8 cellular contexts compared by ENCODE assay signal in genomic region chr2:173076557-173077345, GRCh38. TPM values are rescaled to one million over a fixed set of nuclear protein-coding genes. Genes with fewer than 3 reads are reported as not detected.
DNase-seq lines count a peak whose midpoint lies in the region; ATAC-seq, FAIRE-seq and TF ChIP-seq lines count a peak whose summit lies in the region.

No MANE protein-coding gene starts in this region.

- WGBS in A549 (ENCODE audit: missing lambda C conversion rate), result 2% methylated on average over 27 of the region's 27 CpGs

- peak overlapping the region; percentile 86 for H3K9ac ChIP-seq in rectal smooth muscle tissue (ENCODE audit: low read length)

- DNase-seq in A549 (ENCODE audit: low read depth in 1 of 2, low spot score in 1 of 2), result peak in 1 of 2 experiments; percentile 37
- peak; percentile 7 for DNase-seq in GM12892 (ENCODE audit: insufficient read length)
- DNase-seq in NCI-H524 (lab: John Stamatoyannopoulos, UW), result peak; percentile 16 to 25
- peak; percentile 38 for DNase-seq in activated naive CD8-positive, alpha-beta T cell treated with anti-CD3 and anti-CD28 coated beads for 36 hours
- DNase-seq in left ventricle myocardium superior, result peak; percentile 70
- DNase-seq in LoVo (ENCODE audit: low spot score), result no peak

- no peak for FAIRE-seq in A549 (lab: Jason Lieb, UNC)
- peak; percentile 91 for FAIRE-seq in GM12892 (lab: Jason Lieb, UNC)

- H3K27me3 Mint-ChIP-seq in activated naive CD8-positive, alpha-beta T cell treated with anti-CD3 and anti-CD28 coated beads for 36 hours, result peaks cover 72% of the 10 kb centered on the region

- CTCF ChIA-PET in A549 (lab: Yijun Ruan, JAX), result interaction anchor here (1.1 to 2.8 kb wide), 5 partner anchors 15 to 133 kb away, joined by 3 to 18 read pairs (median 4); no protein-coding TSS in a partner anchor

- no peaks in the 10 kb centered on the region for H3K36me3 ChIP-seq in rectal smooth muscle tissue (ENCODE audit: control insufficient read depth, insufficient read depth, low read length)

- H3K9me3 Mint-ChIP-seq in activated naive CD8-positive, alpha-beta T cell treated with anti-CD3 and anti-CD28 coated beads for 36 hours, result no peaks in the 10 kb centered on the region

- peak overlapping the region; percentile 98 for H3K4me2 ChIP-seq in A549

- no peaks in the 10 kb centered on the region for H3K9me3 ChIP-seq in A549

- no peak for TF ChIP-seq EP300 in A549 (IDR thresholded peaks at IDR 0.05)

- H3K4me1 Mint-ChIP-seq in activated naive CD8-positive, alpha-beta T cell treated with anti-CD3 and anti-CD28 coated beads for 36 hours, result peaks cover 19% of the 10 kb centered on the region

- ATAC-seq in A549 (peak; percentile 35 to 46; a peak in 5 of 6 replicates), HG02870 (IDR thresholded peaks at IDR 0.05; ENCODE audit: unreplicated experiment) (peak; percentile 26), left ventricle myocardium superior (peak; percentile 40)

- peak overlapping the region; percentile 94 to 98 for H3K27ac ChIP-seq in A549
- H3K27ac ChIP-seq in rectal smooth muscle tissue (ENCODE audit: low read depth, low read length), result peak overlapping the region; percentile 97

- no peak for TF ChIP-seq CTCF in A549 (IDR thresholded peaks at IDR 0.05)

- POLR2A ChIA-PET in A549 (lab: Yijun Ruan, JAX), result interaction anchor here (0.7 to 1.3 kb wide), 2 partner anchors 28 to 83 kb away, joined by 3 to 4 read pairs; no protein-coding TSS in a partner anchor

- no peak for TF ChIP-seq POLR2A in A549 (IDR thresholded peaks at IDR 0.05; ENCODE audit: low read length)
- TF ChIP-seq POLR2A in GM12892 (IDR thresholded peaks at IDR 0.05; ENCODE audit: low read depth, low read length), result no peak; the same call in none of the 2 replicates

- H3K4me1 ChIP-seq in A549 (peaks cover 36% of the 10 kb centered on the region), rectal smooth muscle tissue (ENCODE audit: control insufficient read depth, insufficient read depth, low read length) (peaks cover 21% of the 10 kb centered on the region)

- TF ChIP-seq RAD21 in A549 (conservative IDR thresholded peaks at IDR 0.05 in 1 of 2, IDR thresholded peaks at IDR 0.05 in 1 of 2), result no peak

- peaks cover 2% of the 10 kb centered on the region for H3K27me3 ChIP-seq in rectal smooth muscle tissue (ENCODE audit: control insufficient read depth, insufficient read depth, low read length)

- no peaks in the 10 kb centered on the region for H3K36me3 Mint-ChIP-seq in activated naive CD8-positive, alpha-beta T cell treated with anti-CD3 and anti-CD28 coated beads for 36 hours

- H3K27ac Mint-ChIP-seq in activated naive CD8-positive, alpha-beta T cell treated with anti-CD3 and anti-CD28 coated beads for 36 hours, result peak overlapping the region; percentile 78

- intact Hi-C loops in left ventricle myocardium superior (cut with micrococcal nuclease), result no loop called here

- peak overlapping the region; percentile 83 for H3K4me3 Mint-ChIP-seq in activated naive CD8-positive, alpha-beta T cell treated with anti-CD3 and anti-CD28 coated beads for 36 hours

- peak overlapping the region; percentile 88 for H3K4me3 ChIP-seq in A549
- H3K4me3 ChIP-seq in rectal smooth muscle tissue (ENCODE audit: low read length), result peak overlapping the region; percentile 85

TF ChIP-seq in A549, 52 proteins besides CTCF, POLR2A, EP300 and RAD21:
- no peak for TF ChIP-seq ZNF302 (CRISPR knock-in tag; IDR thresholded peaks at IDR 0.05)
- TF ChIP-seq MYC (IDR thresholded peaks at IDR 0.05; ENCODE audit: borderline replicate concordance, low read length), result no peak
- peak; percentile 43; the same call in 1 of the 2 replicates for TF ChIP-seq MAX (IDR thresholded peaks at IDR 0.05)
- TF ChIP-seq E2F6 (IDR thresholded peaks at IDR 0.05; ENCODE audit: borderline replicate concordance, low read depth), result 0 out of 2 replicates have a peak, but pooled peaks have one; percentile 22
- TF ChIP-seq EHF (CRISPR knock-in tag; IDR thresholded peaks at IDR 0.05), result no peak

RNA-seq across cellular contexts. Expression of gene MAP3K20, which starts 1.1 kb away (rescaled TPM):
- polyA plus RNA-seq in A549 (2011; rRNA removed) (76.7 and 80.7 TPM in 2 replicates), A549 (2017; fragmentation: RNase III; extraction: RNeasy Plus Mini Kit Qiagen cat#74134 plus additional on column Dnase treatment) (34.1 to 34.7 TPM (median 34.2 TPM) in 3 replicates)
- 13.8 and 14.9 TPM in 2 replicates for polyA plus RNA-seq in A549 (2012; cell fraction: cytosol; rRNA removed)
- 6.8 and 8.7 TPM in 2 replicates for polyA plus RNA-seq in A549 (2012; cell fraction: nucleus; rRNA removed)
- polyA minus RNA-seq in A549 (2011; rRNA and poly(A)+ RNA removed), result 52.0 and 55.0 TPM in 2 replicates
- 11.1 TPM for polyA plus RNA-seq in GM12892 (2012; ENCODE audit: missing spikeins)
- total RNA-seq in activated naive CD8-positive, alpha-beta T cell treated with anti-CD3 and anti-CD28 coated beads for 36 hours, result 10 to 100 TPM; 11.0 to 11.9 TPM
- 429 TPM for total RNA-seq in left ventricle myocardium superior

Comparison
In these comparisons a context has a peak if more than half of its experiments do, and no peak if none do; other contexts are left out.
1. RNA of gene MAP3K20, which starts 1.1 kb away (total RNA-seq): 429 TPM in left ventricle myocardium superior (single experiment); 11.0 to 11.9 TPM in activated naive CD8-positive, alpha-beta T cell treated with anti-CD3 and anti-CD28 coated beads for 36 hours; every median in the first group is over 10 times any median in the second.
2. Peak in every context shown above with its lines, with median percentiles within 50 percentile points of each other: ATAC-seq.